ENCODE assay signal across 15 cellular contexts in the genomic region with DNA sequence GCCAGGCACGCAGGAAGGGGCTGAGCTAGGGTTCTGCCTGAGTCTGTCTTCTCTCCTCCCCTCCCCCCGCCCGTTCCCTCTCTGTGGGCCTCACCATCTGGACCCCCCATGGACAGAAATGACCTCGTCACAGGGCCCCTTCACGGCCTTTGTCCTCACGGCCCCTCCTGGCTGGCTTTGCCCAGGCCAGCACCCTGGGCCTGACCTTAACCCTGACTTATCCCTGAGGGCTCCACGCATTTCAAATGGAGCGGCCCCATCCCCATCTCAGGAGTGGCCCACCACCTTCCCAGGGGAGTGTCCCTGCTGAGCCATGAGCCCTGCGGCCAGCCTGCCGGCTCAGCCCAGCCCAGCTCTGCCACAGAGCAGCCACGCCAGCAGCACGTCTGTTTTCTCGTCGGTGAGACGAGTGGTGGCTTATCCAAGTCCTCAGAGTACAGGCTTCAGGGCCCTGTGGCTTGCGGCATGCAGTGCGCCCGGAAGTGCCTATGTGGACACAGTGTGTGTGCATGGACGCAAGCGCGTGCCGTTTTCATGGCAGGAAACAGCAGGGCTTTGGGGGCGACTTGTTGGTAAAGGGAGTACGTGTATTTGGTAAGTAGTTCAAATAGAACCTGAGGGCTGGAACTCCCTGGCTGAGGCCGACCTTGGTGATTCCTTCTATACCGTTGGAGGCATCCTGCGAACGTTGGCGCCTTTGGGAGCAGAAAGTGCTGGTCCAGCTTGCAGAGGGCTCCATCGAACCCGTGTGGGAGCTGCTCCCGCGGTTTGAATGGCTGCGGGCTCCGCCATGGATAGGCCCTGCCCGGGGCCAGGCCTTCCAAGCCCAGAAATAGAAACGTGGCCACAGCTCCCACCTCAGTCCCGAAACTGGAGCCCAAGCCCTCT. TPM values are rescaled to one million over a fixed set of nuclear protein-coding genes. Genes with fewer than 3 reads are reported as not detected.
DNase-seq lines count a peak whose midpoint lies in the region; ATAC-seq and TF ChIP-seq lines count a peak whose summit lies in the region.
"Had no signal": no experiment of that assay in that cellular context is flagged by ENCODE, and none has a peak within 500 bp of the region (broad histone marks: within the 10 kb centered on the region; RNA-seq: fewer than 3 reads in every experiment).

No MANE protein-coding gene starts in this region.

- intact Hi-C loops in natural killer cell (cut with micrococcal nuclease) = no loop called here

- peaks cover 6% of the 10 kb centered on the region; the same call in 1 of the 2 replicates for H4K20me1 ChIP-seq in GM23338 (replicated peaks; ENCODE audit: insufficient read depth)

- DNase-seq in DMS53 (lab: John Stamatoyannopoulos, UW) (peak; percentile 65), DMS53 treated with DMSO at 0.1 percent for 48 hours (lab: John Stamatoyannopoulos, UW; ENCODE audit: unreplicated experiment) (no peak), GM23338 (ENCODE audit: low spot score) (no peak), natural killer cell (no peak), NCI-H446 treated with DMSO at 0.1 percent for 48 hours (lab: John Stamatoyannopoulos, UW) (no peak), SHP77 treated with DMSO at 0.1 percent for 48 hours (lab: John Stamatoyannopoulos, UW) (no peak)
- DNase-seq in activated CD4-positive, alpha-beta T cell treated with anti-CD3 and anti-CD28 coated beads, Interleukin-2, amount 50 U/mL, for 48 hours = peak; percentile 3 to 13
- DNase-seq: 8988T, T1000, tibial artery had no signal

- no peaks in the 10 kb centered on the region; the same call in 1 of the 2 replicates for H3K4me1 ChIP-seq in GM23338 (ENCODE audit: insufficient read depth)

- H3K36me3 ChIP-seq in GM23338 (ENCODE audit: insufficient read depth) = no peaks in the 10 kb centered on the region

- 0 out of 2 replicates have a peak, but pooled peaks cover 4% of the 10 kb centered on the region for H3F3A ChIP-seq in GM23338 (replicated peaks; ENCODE audit: low read depth)

- no peak overlapping the region for H3K27ac ChIP-seq in GM23338 (ENCODE audit: low read depth)
- H3K27ac ChIP-seq: tibial artery had no signal

- peaks cover 52% of the 10 kb centered on the region for H3K27me3 ChIP-seq in GM23338 (ENCODE audit: insufficient read depth)
- H3K27me3 ChIP-seq: tibial artery had no signal

- H3K9me3 Mint-ChIP-seq in GM23338 (no peaks in the 10 kb centered on the region; the same call in 2 of the 3 replicates), natural killer cell (no peaks in the 10 kb centered on the region)

- H3K4me1 Mint-ChIP-seq in GM23338 (peaks cover 4% of the 10 kb centered on the region), natural killer cell (peaks cover 4 to 26% of the 10 kb centered on the region in 2 donors)

- H3K27ac Mint-ChIP-seq in GM23338 (no peak overlapping the region), natural killer cell (no peak overlapping the region)

- no peak overlapping the region for H3K4me3 ChIP-seq in GM23338

- H3K27me3 Mint-ChIP-seq in GM23338 (ENCODE audit: insufficient read depth, low read depth, poor library complexity) = peaks cover 52% of the 10 kb centered on the region
- peaks cover 0 to 7% of the 10 kb centered on the region in 2 donors for H3K27me3 Mint-ChIP-seq in natural killer cell (ENCODE audit: low read depth in 2 of 2)

- H3K4me2 ChIP-seq in GM23338 = no peak overlapping the region

- TF ChIP-seq CTCF in GM23338 (conservative IDR thresholded peaks at IDR 0.05; ENCODE audit: low read depth in 2 of 2) = no peak
- TF ChIP-seq CTCF in natural killer cell (IDR thresholded peaks at IDR 0.05) = no peak

- H3K4me3 Mint-ChIP-seq in GM23338 (peak overlapping the region; percentile 27; the same call in 1 of the 3 replicates), natural killer cell (peak overlapping the region; percentile 31)

- H3K9me2 ChIP-seq in GM23338 (ENCODE audit: insufficient read depth) = no peaks in the 10 kb centered on the region

- peaks cover under 1% of the 10 kb centered on the region; the same call in 1 of the 3 replicates for H3K36me3 Mint-ChIP-seq in GM23338 (ENCODE audit: low read depth)
- H3K36me3 Mint-ChIP-seq in natural killer cell = no peaks in the 10 kb centered on the region

- H3K79me2 ChIP-seq in GM23338 (replicated peaks; ENCODE audit: insufficient read depth) = peaks cover 19% of the 10 kb centered on the region

- ATAC-seq in GM23338 (no peak), natural killer cell (peak in 1 of 3 donors; percentile 25), HG03108 (IDR thresholded peaks at IDR 0.05; ENCODE audit: unreplicated experiment) (no peak)

- no peak overlapping the region for H2AFZ ChIP-seq in GM23338

TF ChIP-seq in GM23338, 12 proteins besides CTCF, POLR2A, EP300 and RAD21 (continues in another document):
- TF ChIP-seq STAT1 (IDR thresholded peaks at IDR 0.05; ENCODE audit: unreplicated experiment) = no peak
- TF ChIP-seq, protein P1, sequence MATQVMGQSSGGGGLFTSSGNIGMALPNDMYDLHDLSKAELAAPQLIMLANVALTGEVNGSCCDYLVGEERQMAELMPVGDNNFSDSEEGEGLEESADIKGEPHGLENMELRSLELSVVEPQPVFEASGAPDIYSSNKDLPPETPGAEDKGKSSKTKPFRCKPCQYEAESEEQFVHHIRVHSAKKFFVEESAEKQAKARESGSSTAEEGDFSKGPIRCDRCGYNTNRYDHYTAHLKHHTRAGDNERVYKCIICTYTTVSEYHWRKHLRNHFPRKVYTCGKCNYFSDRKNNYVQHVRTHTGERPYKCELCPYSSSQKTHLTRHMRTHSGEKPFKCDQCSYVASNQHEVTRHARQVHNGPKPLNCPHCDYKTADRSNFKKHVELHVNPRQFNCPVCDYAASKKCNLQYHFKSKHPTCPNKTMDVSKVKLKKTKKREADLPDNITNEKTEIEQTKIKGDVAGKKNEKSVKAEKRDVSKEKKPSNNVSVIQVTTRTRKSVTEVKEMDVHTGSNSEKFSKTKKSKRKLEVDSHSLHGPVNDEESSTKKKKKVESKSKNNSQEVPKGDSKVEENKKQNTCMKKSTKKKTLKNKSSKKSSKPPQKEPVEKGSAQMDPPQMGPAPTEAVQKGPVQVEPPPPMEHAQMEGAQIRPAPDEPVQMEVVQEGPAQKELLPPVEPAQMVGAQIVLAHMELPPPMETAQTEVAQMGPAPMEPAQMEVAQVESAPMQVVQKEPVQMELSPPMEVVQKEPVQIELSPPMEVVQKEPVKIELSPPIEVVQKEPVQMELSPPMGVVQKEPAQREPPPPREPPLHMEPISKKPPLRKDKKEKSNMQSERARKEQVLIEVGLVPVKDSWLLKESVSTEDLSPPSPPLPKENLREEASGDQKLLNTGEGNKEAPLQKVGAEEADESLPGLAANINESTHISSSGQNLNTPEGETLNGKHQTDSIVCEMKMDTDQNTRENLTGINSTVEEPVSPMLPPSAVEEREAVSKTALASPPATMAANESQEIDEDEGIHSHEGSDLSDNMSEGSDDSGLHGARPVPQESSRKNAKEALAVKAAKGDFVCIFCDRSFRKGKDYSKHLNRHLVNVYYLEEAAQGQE (IDR thresholded peaks at IDR 0.05; ENCODE audit: unreplicated experiment) = no peak
- TF ChIP-seq ETS1 (IDR thresholded peaks at IDR 0.05) = no peak
- no peak for TF ChIP-seq CREB1 (CRISPR knock-in tag; IDR thresholded peaks at IDR 0.05; ENCODE audit: low read depth)
- no peak for TF ChIP-seq EZH2 (IDR thresholded peaks at IDR 0.05; ENCODE audit: low read depth, unreplicated experiment)
- TF ChIP-seq ZNF331 (CRISPR knock-in tag; IDR thresholded peaks at IDR 0.05; ENCODE audit: low read depth) = no peak
- no peak for TF ChIP-seq POLR2AphosphoS5 (IDR thresholded peaks at IDR 0.05; ENCODE audit: low read depth)
- TF ChIP-seq ZNF114 (CRISPR knock-in tag; IDR thresholded peaks at IDR 0.05) = no peak
- TF ChIP-seq JUNB (IDR thresholded peaks at IDR 0.05; ENCODE audit: unreplicated experiment) = no peak
- no peak for TF ChIP-seq NANOG (IDR thresholded peaks at IDR 0.05; ENCODE audit: borderline replicate concordance)

RNA-seq across cellular contexts. Expression of gene LRCOL1, which starts 52.2 kb away (rescaled TPM):
- 1.7 TPM in 1 of 2 replicates, not detected in the other for total RNA-seq in GM23338 (2014; rRNA removed; shearing (Covaris generic))
- not detected in 2 replicates for polyA plus RNA-seq in GM23338 (2016; fragmentation: Nextera tagmentation; extraction: Ambion mirVana)
- not detected for total RNA-seq in natural killer cell
- total RNA-seq: MCF 10A, mucosa of gallbladder, RPMI7951 had no signal
- polyA plus RNA-seq: fibroblast of lung had no signal

Comparison
In these comparisons a context has a peak if more than half of its experiments do, and no peak if none do; other contexts are left out.
1. DNase-seq: peak in DMS53 (single experiment) and activated CD4-positive, alpha-beta T cell treated with anti-CD3 and anti-CD28 coated beads, Interleukin-2, amount 50 U/mL, for 48 hours (2 of 2); none in DMS53 treated with DMSO at 0.1 percent for 48 hours (single experiment), GM23338 (single experiment), natural killer cell (single experiment), NCI-H446 treated with DMSO at 0.1 percent for 48 hours (single experiment) and SHP77 treated with DMSO at 0.1 percent for 48 hours (single experiment).